20 cellular contexts compared by ENCODE assay signal in genomic region chr14:61146896-61147295, GRCh38.
DNase-seq lines count a peak whose midpoint lies in the region; ATAC-seq, FAIRE-seq and TF ChIP-seq lines count a peak whose summit lies in the region.
"Had no signal": no experiment of that assay in that cellular context is flagged by ENCODE, and none has a peak within 500 bp of the region (broad histone marks: within the 10 kb centered on the region; RNA-seq: fewer than 3 reads in every experiment).

No MANE protein-coding gene starts in this region.

- no peak overlapping the region for H3K4me3 Mint-ChIP-seq in astrocyte (ENCODE audit: unreplicated experiment)
- H3K4me3 Mint-ChIP-seq: activated CD4-positive, alpha-beta T cell treated with anti-CD3 and anti-CD28 coated beads, Interleukin-2, amount 10 ng/mL, durations not matched to agents 24 days and 14 days; activated naive CD4-positive, alpha-beta T cell treated with anti-CD3 and anti-CD28 coated beads for 36 hours; CD4-positive, CD25-positive, alpha-beta regulatory T cell had no signal

- peaks cover 3% of the 10 kb centered on the region for H3K36me3 Mint-ChIP-seq in astrocyte (ENCODE audit: low read depth, unreplicated experiment)
- H3K36me3 Mint-ChIP-seq: CD4-positive, CD25-positive, alpha-beta regulatory T cell had no signal

- POLR2A ChIA-PET in GM10248 (lab: Yijun Ruan, JAX): no interaction called here

- H3K4me2 ChIP-seq in astrocyte (ENCODE audit: low read length) (peak overlapping the region; percentile 10), hepatocyte (no peak overlapping the region)
- H3K4me2 ChIP-seq: A549 had no signal

- H3K27ac ChIP-seq in ACC112 (ENCODE audit: low read depth, low read length): peak overlapping the region; percentile 77
- peak overlapping the region; percentile 96 for H3K27ac ChIP-seq in astrocyte (ENCODE audit: low read depth, low read length)
- H3K27ac ChIP-seq in hepatocyte: peak overlapping the region; percentile 87
- peak overlapping the region; percentile 36 to 78 (median 56) for H3K27ac ChIP-seq in sigmoid colon
- H3K27ac ChIP-seq: A549, pancreas had no signal

- H3K27ac Mint-ChIP-seq in astrocyte (ENCODE audit: unreplicated experiment): no peak overlapping the region
- H3K27ac Mint-ChIP-seq: activated CD4-positive, alpha-beta T cell treated with anti-CD3 and anti-CD28 coated beads, Interleukin-2, amount 10 ng/mL, durations not matched to agents 24 days and 14 days; activated naive CD4-positive, alpha-beta T cell treated with anti-CD3 and anti-CD28 coated beads for 36 hours; CD4-positive, CD25-positive, alpha-beta regulatory T cell had no signal

- no peak for FAIRE-seq in astrocyte (lab: Jason Lieb, UNC)
- FAIRE-seq: A549, GM18507, pancreas, small intestine, TTC549 had no signal

- peak overlapping the region; percentile 25 for H2AFZ ChIP-seq in ACC112 (ENCODE audit: low read length, unreplicated experiment)
- no peak overlapping the region for H2AFZ ChIP-seq in astrocyte (ENCODE audit: low read depth, low read length)
- no peak overlapping the region for H2AFZ ChIP-seq in hepatocyte

- H3K4me1 ChIP-seq in ACC112 (ENCODE audit: control insufficient read depth, insufficient read depth, low read length, unreplicated experiment) (peaks cover 44% of the 10 kb centered on the region), astrocyte (ENCODE audit: insufficient read depth, low read length) (peaks cover 45% of the 10 kb centered on the region), hepatocyte (ENCODE audit: insufficient read depth) (peaks cover 9% of the 10 kb centered on the region), sigmoid colon (peaks cover 0 to 28% (median 20%) of the 10 kb centered on the region in 4 donors), mucosa of descending colon (ENCODE audit: low read depth) (no peaks in the 10 kb centered on the region)
- H3K4me1 ChIP-seq: A549, HAP-1, pancreas had no signal

- intact Hi-C loops in sigmoid colon (cut with DNase I) (loop anchor here (5.0 kb wide), 1 partner anchor 40 kb away; no protein-coding TSS in a partner anchor), mucosa of descending colon (cut with DNase I, micrococcal nuclease) (no loop called here)

- CTCF ChIA-PET in GM10248 (lab: Yijun Ruan, JAX): interaction anchor here (1.3 to 1.7 kb wide), 2 partner anchors 18 to 32 kb away, joined by 3 read pairs; no protein-coding TSS in a partner anchor

- H3K9ac ChIP-seq in astrocyte (ENCODE audit: low read length): peak overlapping the region; percentile 81

- H3K27me3 ChIP-seq in ACC112 (ENCODE audit: insufficient read depth, low read length) (no peaks in the 10 kb centered on the region), astrocyte (ENCODE audit: insufficient read depth, low read length) (no peaks in the 10 kb centered on the region), hepatocyte (no peaks in the 10 kb centered on the region), sigmoid colon (no peaks in the 10 kb centered on the region)
- H3K27me3 ChIP-seq: pancreas had no signal

- H3K4me3 ChIP-seq in ACC112 (ENCODE audit: low read depth, low read length) (no peak overlapping the region), astrocyte (ENCODE audit: insufficient read depth, low read depth, low read length) (no peak overlapping the region), hepatocyte (no peak overlapping the region), sigmoid colon (no peak overlapping the region), mucosa of descending colon (no peak overlapping the region)
- H3K4me3 ChIP-seq: A549, HAP-1, pancreas had no signal

- peaks cover 18% of the 10 kb centered on the region for H3K4me1 Mint-ChIP-seq in astrocyte (ENCODE audit: low read depth, unreplicated experiment)
- H3K4me1 Mint-ChIP-seq: activated CD4-positive, alpha-beta T cell treated with anti-CD3 and anti-CD28 coated beads, Interleukin-2, amount 10 ng/mL, durations not matched to agents 24 days and 14 days; CD4-positive, CD25-positive, alpha-beta regulatory T cell had no signal

- no peaks in the 10 kb centered on the region for H3K9me2 ChIP-seq in hepatocyte (replicated peaks; ENCODE audit: insufficient read depth)

- H3K79me2 ChIP-seq in ACC112 (ENCODE audit: control insufficient read depth, insufficient read depth, low read length, unreplicated experiment) (no peaks in the 10 kb centered on the region), astrocyte (ENCODE audit: insufficient read depth, low read length) (no peaks in the 10 kb centered on the region), hepatocyte (no peaks in the 10 kb centered on the region)

- peaks cover 28% of the 10 kb centered on the region for H3K9me3 Mint-ChIP-seq in astrocyte (ENCODE audit: unreplicated experiment)

- 100% methylated on average over 1 of the region's 1 CpG for WGBS in hepatocyte (ENCODE audit: low lambda C conversion rate, missing lambda C conversion rate)
- WGBS in sigmoid colon, 2 donors: 89 to 94% methylated on average over 1 of the region's 1 CpG

- H3K9me3 ChIP-seq in astrocyte (ENCODE audit: insufficient read depth, low read depth, low read length) (peaks cover 6% of the 10 kb centered on the region), hepatocyte (ENCODE audit: low read depth) (no peaks in the 10 kb centered on the region), sigmoid colon (peaks cover 0 to 6% (median 0%) of the 10 kb centered on the region in 4 donors), mucosa of descending colon (peaks cover 9% of the 10 kb centered on the region)
- H3K9me3 ChIP-seq: HAP-1, pancreas had no signal

- DNase-seq in astrocyte (ENCODE audit: low read depth): no peak
- DNase-seq in hepatocyte (ENCODE audit: low spot score): no peak
- DNase-seq in sigmoid colon: no peak
- DNase-seq in NCI-H1105 (lab: John Stamatoyannopoulos, UW): no peak
- DNase-seq in mucosa of descending colon: no peak
- no peak for DNase-seq in GM10248 (ENCODE audit: extremely low spot score)
- DNase-seq in GM03348 (ENCODE audit: low spot score): no peak
- DNase-seq: activated CD4-positive, alpha-beta T cell treated with anti-CD3 and anti-CD28 coated beads, Interleukin-2, amount 10 ng/mL, durations not matched to agents 24 days and 14 days; activated naive CD4-positive, alpha-beta T cell treated with anti-CD3 and anti-CD28 coated beads for 36 hours; activated T-cell treated with anti-CD3 and anti-CD28 coated beads for 4 hours; CD4-positive, CD25-positive, alpha-beta regulatory T cell; hippocampal formation; Karpas-422; pancreas; small intestine had no signal

- H4K20me1 ChIP-seq in astrocyte (ENCODE audit: insufficient read depth, low read length): no peaks in the 10 kb centered on the region
- H4K20me1 ChIP-seq in hepatocyte (ENCODE audit: insufficient read depth, poor library complexity, severe bottlenecking): no peaks in the 10 kb centered on the region

- TF ChIP-seq EP300 in sigmoid colon (IDR thresholded peaks at IDR 0.05): no peak

- no peak for ATAC-seq in mucosa of descending colon
- ATAC-seq: A549, pancreas had no signal

- H3K36me3 ChIP-seq in ACC112 (ENCODE audit: insufficient read depth, low read length): peaks cover 5% of the 10 kb centered on the region; the same call in 1 of the 2 replicates
- H3K36me3 ChIP-seq in astrocyte (ENCODE audit: insufficient read depth, low read length): no peaks in the 10 kb centered on the region
- H3K36me3 ChIP-seq in hepatocyte (replicated peaks; ENCODE audit: insufficient read depth, low read depth): no peaks in the 10 kb centered on the region
- no peaks in the 10 kb centered on the region for H3K36me3 ChIP-seq in sigmoid colon
- H3K36me3 ChIP-seq in mucosa of descending colon (ENCODE audit: low read depth): no peaks in the 10 kb centered on the region
- H3K36me3 ChIP-seq: HAP-1, pancreas had no signal

- TF ChIP-seq CTCF in astrocyte (IDR thresholded peaks at IDR 0.05; ENCODE audit: insufficient read depth, low read depth, low read length): no peak
- TF ChIP-seq CTCF in hepatocyte (IDR thresholded peaks at IDR 0.05; ENCODE audit: poor library complexity): no peak
- no peak for TF ChIP-seq CTCF in sigmoid colon (IDR thresholded peaks at IDR 0.05)
- no peak for TF ChIP-seq CTCF in mucosa of descending colon (IDR thresholded peaks at IDR 0.05)
- no peak for TF ChIP-seq CTCF in GM10248 (IDR thresholded peaks at IDR 0.05; ENCODE audit: control extremely low read depth, extremely low read depth, low read depth, missing control alignments)

- TF ChIP-seq POLR2A in sigmoid colon (IDR thresholded peaks at IDR 0.05): no peak

- no peaks in the 10 kb centered on the region for H3K27me3 Mint-ChIP-seq in astrocyte (ENCODE audit: low read depth, unreplicated experiment)
